Comparison of ENCODE assay signal across 2 cellular contexts in genomic region chr11:93025558-93026255, GRCh38.
TF ChIP-seq lines count a peak whose summit lies in the region.

No MANE protein-coding gene starts in this region.

TF ChIP-seq in K562, 482 proteins besides CTCF, POLR2A, EP300 and RAD21:
- TF ChIP-seq FOSL1 (tag; conservative IDR thresholded peaks at IDR 0.05) (peak; percentile 26; the same call in 1 of the 2 replicates), RFX7 (CRISPR knock-in tag; IDR thresholded peaks at IDR 0.05) (no peak)

TF ChIP-seq in HepG2, 621 proteins besides CTCF, POLR2A, EP300 and RAD21:
- TF ChIP-seq TBX3 (IDR thresholded peaks at IDR 0.05; ENCODE audit: borderline replicate concordance) (no peak), FOXO1 (CRISPR knock-in tag; IDR thresholded peaks at IDR 0.05) (no peak), TEAD2 (CRISPR knock-in tag; IDR thresholded peaks at IDR 0.05) (no peak), GPBP1L1 (CRISPR knock-in tag; IDR thresholded peaks at IDR 0.05) (no peak), DMAP1 (CRISPR knock-in tag; IDR thresholded peaks at IDR 0.05) (no peak), MYNN (CRISPR knock-in tag; IDR thresholded peaks at IDR 0.05; ENCODE audit: low read depth) (no peak), MTF1 (CRISPR knock-in tag; IDR thresholded peaks at IDR 0.05) (no peak), HMGXB4 (CRISPR knock-in tag; IDR thresholded peaks at IDR 0.05; ENCODE audit: borderline replicate concordance in 1 of 2, low read depth in 1 of 2) (no peak), ZNF75D (CRISPR knock-in tag; IDR thresholded peaks at IDR 0.05; ENCODE audit: borderline replicate concordance) (no peak), POGK (CRISPR knock-in tag; conservative IDR thresholded peaks at IDR 0.05) (no peak)
- TF ChIP-seq, protein P1, sequence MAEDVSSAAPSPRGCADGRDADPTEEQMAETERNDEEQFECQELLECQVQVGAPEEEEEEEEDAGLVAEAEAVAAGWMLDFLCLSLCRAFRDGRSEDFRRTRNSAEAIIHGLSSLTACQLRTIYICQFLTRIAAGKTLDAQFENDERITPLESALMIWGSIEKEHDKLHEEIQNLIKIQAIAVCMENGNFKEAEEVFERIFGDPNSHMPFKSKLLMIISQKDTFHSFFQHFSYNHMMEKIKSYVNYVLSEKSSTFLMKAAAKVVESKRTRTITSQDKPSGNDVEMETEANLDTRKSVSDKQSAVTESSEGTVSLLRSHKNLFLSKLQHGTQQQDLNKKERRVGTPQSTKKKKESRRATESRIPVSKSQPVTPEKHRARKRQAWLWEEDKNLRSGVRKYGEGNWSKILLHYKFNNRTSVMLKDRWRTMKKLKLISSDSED (CRISPR knock-in tag; IDR thresholded peaks at IDR 0.05): no peak
- TF ChIP-seq, protein P2, sequence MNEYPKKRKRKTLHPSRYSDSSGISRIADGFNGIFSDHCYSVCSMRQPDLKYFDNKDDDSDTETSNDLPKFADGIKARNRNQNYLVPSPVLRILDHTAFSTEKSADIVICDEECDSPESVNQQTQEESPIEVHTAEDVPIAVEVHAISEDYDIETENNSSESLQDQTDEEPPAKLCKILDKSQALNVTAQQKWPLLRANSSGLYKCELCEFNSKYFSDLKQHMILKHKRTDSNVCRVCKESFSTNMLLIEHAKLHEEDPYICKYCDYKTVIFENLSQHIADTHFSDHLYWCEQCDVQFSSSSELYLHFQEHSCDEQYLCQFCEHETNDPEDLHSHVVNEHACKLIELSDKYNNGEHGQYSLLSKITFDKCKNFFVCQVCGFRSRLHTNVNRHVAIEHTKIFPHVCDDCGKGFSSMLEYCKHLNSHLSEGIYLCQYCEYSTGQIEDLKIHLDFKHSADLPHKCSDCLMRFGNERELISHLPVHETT (CRISPR knock-in tag; conservative IDR thresholded peaks at IDR 0.05): no peak
- TF ChIP-seq, protein P3, sequence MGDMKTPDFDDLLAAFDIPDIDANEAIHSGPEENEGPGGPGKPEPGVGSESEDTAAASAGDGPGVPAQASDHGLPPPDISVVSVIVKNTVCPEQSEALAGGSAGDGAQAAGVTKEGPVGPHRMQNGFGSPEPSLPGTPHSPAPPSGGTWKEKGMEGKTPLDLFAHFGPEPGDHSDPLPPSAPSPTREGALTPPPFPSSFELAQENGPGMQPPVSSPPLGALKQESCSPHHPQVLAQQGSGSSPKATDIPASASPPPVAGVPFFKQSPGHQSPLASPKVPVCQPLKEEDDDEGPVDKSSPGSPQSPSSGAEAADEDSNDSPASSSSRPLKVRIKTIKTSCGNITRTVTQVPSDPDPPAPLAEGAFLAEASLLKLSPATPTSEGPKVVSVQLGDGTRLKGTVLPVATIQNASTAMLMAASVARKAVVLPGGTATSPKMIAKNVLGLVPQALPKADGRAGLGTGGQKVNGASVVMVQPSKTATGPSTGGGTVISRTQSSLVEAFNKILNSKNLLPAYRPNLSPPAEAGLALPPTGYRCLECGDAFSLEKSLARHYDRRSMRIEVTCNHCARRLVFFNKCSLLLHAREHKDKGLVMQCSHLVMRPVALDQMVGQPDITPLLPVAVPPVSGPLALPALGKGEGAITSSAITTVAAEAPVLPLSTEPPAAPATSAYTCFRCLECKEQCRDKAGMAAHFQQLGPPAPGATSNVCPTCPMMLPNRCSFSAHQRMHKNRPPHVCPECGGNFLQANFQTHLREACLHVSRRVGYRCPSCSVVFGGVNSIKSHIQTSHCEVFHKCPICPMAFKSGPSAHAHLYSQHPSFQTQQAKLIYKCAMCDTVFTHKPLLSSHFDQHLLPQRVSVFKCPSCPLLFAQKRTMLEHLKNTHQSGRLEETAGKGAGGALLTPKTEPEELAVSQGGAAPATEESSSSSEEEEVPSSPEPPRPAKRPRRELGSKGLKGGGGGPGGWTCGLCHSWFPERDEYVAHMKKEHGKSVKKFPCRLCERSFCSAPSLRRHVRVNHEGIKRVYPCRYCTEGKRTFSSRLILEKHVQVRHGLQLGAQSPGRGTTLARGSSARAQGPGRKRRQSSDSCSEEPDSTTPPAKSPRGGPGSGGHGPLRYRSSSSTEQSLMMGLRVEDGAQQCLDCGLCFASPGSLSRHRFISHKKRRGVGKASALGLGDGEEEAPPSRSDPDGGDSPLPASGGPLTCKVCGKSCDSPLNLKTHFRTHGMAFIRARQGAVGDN (CRISPR knock-in tag; IDR thresholded peaks at IDR 0.05): no peak
